In genomic region chr11:10658621-10659338, GRCh38 we compare ENCODE assay signal across 10 cellular contexts. TPM values are rescaled to one million over a fixed set of nuclear protein-coding genes. Genes with fewer than 3 reads are reported as not detected.
DNase-seq lines count a peak whose midpoint lies in the region; ATAC-seq and TF ChIP-seq lines count a peak whose summit lies in the region.
"Had no signal": no experiment of that assay in that cellular context is flagged by ENCODE, and none has a peak within 500 bp of the region (broad histone marks: within the 10 kb centered on the region; RNA-seq: fewer than 3 reads in every experiment).

No MANE protein-coding gene starts in this region.

- H3K4me1 Mint-ChIP-seq in activated CD8-positive, alpha-beta T cell treated with anti-CD3 and anti-CD28 coated beads, Interleukin-2, amount 10 ng/mL, durations not matched to agents 7 days and 5 days (ENCODE audit: low read depth), result peaks cover 25% of the 10 kb centered on the region
- H3K4me1 Mint-ChIP-seq in activated CD8-positive, alpha-beta T cell treated with anti-CD3 and anti-CD28 coated beads for 36 hours (ENCODE audit: low read depth), result peaks cover 27% of the 10 kb centered on the region
- H3K4me1 Mint-ChIP-seq in chondrocyte (ENCODE audit: low read depth), result peaks cover 82% of the 10 kb centered on the region

- in situ Hi-C loops in transverse colon (cut with MboI; ENCODE audit: low pct_ligation_motif_present in 1 of 4, low pct_unique_long_range_greater_than_20kb in 1 of 4, low sequenced_read_pairs in 3 of 4), result loop anchor here in 1 of 4 donors (10.0 kb wide), 1 partner anchor 254 kb away; no protein-coding TSS in a partner anchor

- no peak overlapping the region for H3K4me3 ChIP-seq in transverse colon

- H3K27ac Mint-ChIP-seq in activated CD8-positive, alpha-beta T cell treated with anti-CD3 and anti-CD28 coated beads, Interleukin-2, amount 10 ng/mL, durations not matched to agents 7 days and 5 days, result no peak overlapping the region
- H3K27ac Mint-ChIP-seq in activated CD8-positive, alpha-beta T cell treated with anti-CD3 and anti-CD28 coated beads for 36 hours, result no peak overlapping the region
- peak overlapping the region; percentile 99 for H3K27ac Mint-ChIP-seq in chondrocyte (ENCODE audit: unreplicated experiment)
- H3K27ac Mint-ChIP-seq: activated CD4-positive, alpha-beta T cell treated with anti-CD3 and anti-CD28 coated beads, Interleukin-2, amount 10 ng/mL, durations not matched to agents 7 days and 5 days had no signal

- ATAC-seq in activated CD8-positive, alpha-beta T cell treated with anti-CD3 and anti-CD28 coated beads, Interleukin-2, amount 10 ng/mL, durations not matched to agents 7 days and 5 days, result peak; percentile 41
- ATAC-seq in activated CD8-positive, alpha-beta T cell treated with anti-CD3 and anti-CD28 coated beads for 36 hours, result no peak
- no peak for ATAC-seq in GM21381 (IDR thresholded peaks at IDR 0.05; ENCODE audit: unreplicated experiment)

- peaks cover 32 to 73% (median 48%) of the 10 kb centered on the region in 4 donors for H3K4me1 ChIP-seq in transverse colon

- TF ChIP-seq EP300 in transverse colon (IDR thresholded peaks at IDR 0.05; ENCODE audit: low read depth), result no peak

- POLR2A ChIA-PET in activated CD8-positive, alpha-beta T cell treated with anti-CD3 and anti-CD28 coated beads, Interleukin-2, amount 10 ng/mL, durations not matched to agents 7 days and 5 days (lab: Charles Lee), result no interaction called here
- POLR2A ChIA-PET in activated CD8-positive, alpha-beta T cell treated with anti-CD3 and anti-CD28 coated beads for 36 hours (lab: Charles Lee), result no interaction called here

- DNase-seq in activated CD8-positive, alpha-beta T cell treated with anti-CD3 and anti-CD28 coated beads, Interleukin-2, amount 10 ng/mL, durations not matched to agents 7 days and 5 days, result no peak
- DNase-seq in activated CD8-positive, alpha-beta T cell treated with anti-CD3 and anti-CD28 coated beads for 36 hours, result no peak
- DNase-seq in chondrocyte (ENCODE audit: low spot score) (no peak), myocyte (ENCODE audit: low read depth) (peak; percentile 39), transverse colon (no peak), D341Med (ENCODE audit: low spot score) (no peak), SKM-1 (lab: John Stamatoyannopoulos, UW; ENCODE audit: unreplicated experiment) (no peak)
- DNase-seq: activated CD4-positive, alpha-beta T cell treated with anti-CD3 and anti-CD28 coated beads, Interleukin-2, amount 10 ng/mL, durations not matched to agents 7 days and 5 days; NCI-H69 had no signal

- CTCF ChIA-PET in activated CD8-positive, alpha-beta T cell treated with anti-CD3 and anti-CD28 coated beads, Interleukin-2, amount 10 ng/mL, durations not matched to agents 7 days and 5 days (lab: Charles Lee), result interaction anchor here (1.5 kb wide), 1 partner anchor 245 kb away, joined by 8 read pairs; no protein-coding TSS in a partner anchor
- CTCF ChIA-PET in activated CD8-positive, alpha-beta T cell treated with anti-CD3 and anti-CD28 coated beads for 36 hours (lab: Charles Lee), result interaction anchor here (1.5 kb wide), 1 partner anchor 12 kb away, joined by 3 read pairs; no protein-coding TSS in a partner anchor

- peak overlapping the region; percentile 77 to 89 (median 83) for H3K27ac ChIP-seq in transverse colon

- WGBS in transverse colon (ENCODE audit: low coverage in 1 of 2), 2 donors, result 61% methylated on average over 6 of the region's 6 CpGs; no CpG with 5 or more reads in 1 of the 2 donors

- H3K27me3 ChIP-seq in transverse colon, result no peaks in the 10 kb centered on the region

- H3K9me3 ChIP-seq in transverse colon, result no peaks in the 10 kb centered on the region

- no peaks in the 10 kb centered on the region for H3K27me3 Mint-ChIP-seq in activated CD8-positive, alpha-beta T cell treated with anti-CD3 and anti-CD28 coated beads, Interleukin-2, amount 10 ng/mL, durations not matched to agents 7 days and 5 days (ENCODE audit: low read depth)
- no peaks in the 10 kb centered on the region for H3K27me3 Mint-ChIP-seq in activated CD8-positive, alpha-beta T cell treated with anti-CD3 and anti-CD28 coated beads for 36 hours
- no peaks in the 10 kb centered on the region for H3K27me3 Mint-ChIP-seq in chondrocyte (ENCODE audit: low read depth)
- H3K27me3 Mint-ChIP-seq: activated CD4-positive, alpha-beta T cell treated with anti-CD3 and anti-CD28 coated beads, Interleukin-2, amount 10 ng/mL, durations not matched to agents 7 days and 5 days had no signal

- TF ChIP-seq CTCF in activated CD8-positive, alpha-beta T cell treated with anti-CD3 and anti-CD28 coated beads for 36 hours (IDR thresholded peaks at IDR 0.05), result no peak
- TF ChIP-seq CTCF in chondrocyte (IDR thresholded peaks at IDR 0.05), result no peak
- no peak for TF ChIP-seq CTCF in transverse colon (IDR thresholded peaks at IDR 0.05)

- no peaks in the 10 kb centered on the region for H3K9me3 Mint-ChIP-seq in activated CD8-positive, alpha-beta T cell treated with anti-CD3 and anti-CD28 coated beads, Interleukin-2, amount 10 ng/mL, durations not matched to agents 7 days and 5 days (ENCODE audit: insufficient read depth)
- no peaks in the 10 kb centered on the region for H3K9me3 Mint-ChIP-seq in activated CD8-positive, alpha-beta T cell treated with anti-CD3 and anti-CD28 coated beads for 36 hours
- H3K9me3 Mint-ChIP-seq in chondrocyte (ENCODE audit: low read depth), result no peaks in the 10 kb centered on the region
- H3K9me3 Mint-ChIP-seq: activated CD4-positive, alpha-beta T cell treated with anti-CD3 and anti-CD28 coated beads, Interleukin-2, amount 10 ng/mL, durations not matched to agents 7 days and 5 days had no signal

- intact Hi-C loops in activated CD8-positive, alpha-beta T cell treated with anti-CD3 and anti-CD28 coated beads for 36 hours (cut with micrococcal nuclease), result loop anchor here (10.0 kb wide), 1 partner anchor 76 kb away; no protein-coding TSS in a partner anchor
- intact Hi-C loops in transverse colon (cut with DNase I; ENCODE audit: low total_unique reads), result no loop called here

- no peaks in the 10 kb centered on the region for H3K36me3 ChIP-seq in transverse colon

- no peaks in the 10 kb centered on the region for H3K36me3 Mint-ChIP-seq in activated CD8-positive, alpha-beta T cell treated with anti-CD3 and anti-CD28 coated beads, Interleukin-2, amount 10 ng/mL, durations not matched to agents 7 days and 5 days (ENCODE audit: low read depth)
- no peaks in the 10 kb centered on the region for H3K36me3 Mint-ChIP-seq in activated CD8-positive, alpha-beta T cell treated with anti-CD3 and anti-CD28 coated beads for 36 hours (ENCODE audit: low read depth)
- H3K36me3 Mint-ChIP-seq in chondrocyte (ENCODE audit: low read depth), result no peaks in the 10 kb centered on the region

- no peak overlapping the region for H3K4me3 Mint-ChIP-seq in activated CD8-positive, alpha-beta T cell treated with anti-CD3 and anti-CD28 coated beads, Interleukin-2, amount 10 ng/mL, durations not matched to agents 7 days and 5 days
- no peak overlapping the region for H3K4me3 Mint-ChIP-seq in activated CD8-positive, alpha-beta T cell treated with anti-CD3 and anti-CD28 coated beads for 36 hours
- H3K4me3 Mint-ChIP-seq in chondrocyte (ENCODE audit: unreplicated experiment), result peak overlapping the region; percentile 7
- H3K4me3 Mint-ChIP-seq: activated CD4-positive, alpha-beta T cell treated with anti-CD3 and anti-CD28 coated beads, Interleukin-2, amount 10 ng/mL, durations not matched to agents 7 days and 5 days had no signal

- no peak for TF ChIP-seq POLR2A in transverse colon (IDR thresholded peaks at IDR 0.05)

RNA-seq across cellular contexts. Expression of gene IRAG1, which starts 34.8 kb away (rescaled TPM):
- total RNA-seq in activated CD8-positive, alpha-beta T cell treated with anti-CD3 and anti-CD28 coated beads, Interleukin-2, amount 10 ng/mL, durations not matched to agents 7 days and 5 days, result not detected
- total RNA-seq in activated CD8-positive, alpha-beta T cell treated with anti-CD3 and anti-CD28 coated beads for 36 hours, result not detected
- total RNA-seq in chondrocyte (19.2 to 51.0 TPM (median 50.6 TPM) in 3 replicates), myocyte (0.56 and 0.99 TPM in 2 replicates), transverse colon (10 to 100 TPM; 19.4 to 48.8 (median 24.9) TPM)
- 0.09 TPM for polyA plus RNA-seq in myocyte (2012)
- total RNA-seq: activated CD4-positive, alpha-beta T cell treated with anti-CD3 and anti-CD28 coated beads, Interleukin-2, amount 10 ng/mL, durations not matched to agents 7 days and 5 days had no signal

Comparison
In these comparisons a context has a peak if more than half of its experiments do, and no peak if none do; other contexts are left out.
1. RNA of gene IRAG1, which starts 34.8 kb away (total RNA-seq): 19.2 to 51.0 TPM in chondrocyte and 19.4 to 48.8 TPM in transverse colon; 0.56 to 0.99 TPM in myocyte, not detected in activated CD8-positive, alpha-beta T cell treated with anti-CD3 and anti-CD28 coated beads, Interleukin-2, amount 10 ng/mL, durations not matched to agents 7 days and 5 days and not detected in activated CD8-positive, alpha-beta T cell treated with anti-CD3 and anti-CD28 coated beads for 36 hours; every median in the first group is over 10 times any median in the second.